ENCODE assay signal across 18 cellular contexts in genomic region chr4:48237996-48238645, GRCh38. TPM values are rescaled to one million over a fixed set of nuclear protein-coding genes. Genes with fewer than 3 reads are reported as not detected.
A peak's percentile ranks its signal among the peaks of the same experiment; 100 is the strongest.
DNase-seq lines count a peak whose midpoint lies in the region; ATAC-seq, FAIRE-seq and TF ChIP-seq lines count a peak whose summit lies in the region.
"Had no signal": no experiment of that assay in that cellular context is flagged by ENCODE, and none has a peak within 500 bp of the region (broad histone marks: within the 10 kb centered on the region; RNA-seq: fewer than 3 reads in every experiment).

No MANE protein-coding gene starts in this region.

- no peak for TF ChIP-seq CTCF in DOHH2 (IDR thresholded peaks at IDR 0.05; ENCODE audit: low read depth, low read length, poor library complexity, severe bottlenecking)
- TF ChIP-seq CTCF in cardiac fibroblast (IDR thresholded peaks at IDR 0.05; ENCODE audit: low read depth, low read length), result no peak
- TF ChIP-seq CTCF in MM.1S (IDR thresholded peaks at IDR 0.05; ENCODE audit: low read length), result no peak

- no peaks in the 10 kb centered on the region for H3F3A ChIP-seq in DOHH2 (ENCODE audit: control insufficient read depth, insufficient read depth)
- no peaks in the 10 kb centered on the region for H3F3A ChIP-seq in MM.1S (ENCODE audit: insufficient read depth, low read length)

- no peak overlapping the region for H2AFZ ChIP-seq in MM.1S (ENCODE audit: low read length)

- H3K9ac ChIP-seq in MM.1S (ENCODE audit: low read length), result no peak overlapping the region
- H3K9ac ChIP-seq: SK-N-SH had no signal

- H4K20me1 ChIP-seq in DOHH2 (ENCODE audit: control insufficient read depth, insufficient read depth, low read depth, low read length), result no peaks in the 10 kb centered on the region
- H4K20me1 ChIP-seq in MM.1S (ENCODE audit: insufficient read depth, low read length), result no peaks in the 10 kb centered on the region

- intact Hi-C loops in left colon (cut with DNase I, micrococcal nuclease), result no loop called here

- H3K27ac ChIP-seq in DOHH2 (ENCODE audit: low read depth, low read length) (no peak overlapping the region), MM.1S (ENCODE audit: low read length) (no peak overlapping the region)
- H3K27ac ChIP-seq: gastrocnemius medialis, stomach had no signal

- H3K36me3 ChIP-seq in DOHH2 (ENCODE audit: control insufficient read depth, low read length) (no peaks in the 10 kb centered on the region), MM.1S (replicated peaks; ENCODE audit: insufficient read depth, low read length) (no peaks in the 10 kb centered on the region)
- H3K36me3 ChIP-seq: gastrocnemius medialis, stomach had no signal

- H3K4me1 ChIP-seq in DOHH2 (ENCODE audit: control insufficient read depth, low read length) (peaks cover 30% of the 10 kb centered on the region), MM.1S (ENCODE audit: low read length) (peaks cover 7% of the 10 kb centered on the region; the same call in 1 of the 2 replicates)
- H3K4me1 ChIP-seq: gastrocnemius medialis had no signal

- 0 out of 2 replicates have a peak overlapping the region, but pooled peaks have one; percentile 10 for H3K4me2 ChIP-seq in DOHH2 (ENCODE audit: low read length)
- no peak overlapping the region for H3K4me2 ChIP-seq in MM.1S (ENCODE audit: low read depth, low read length)
- H3K4me2 ChIP-seq: SK-N-SH had no signal

- no peaks in the 10 kb centered on the region for H3K9me2 ChIP-seq in DOHH2 (replicated peaks; ENCODE audit: control insufficient read depth, low read length)
- no peaks in the 10 kb centered on the region for H3K9me2 ChIP-seq in MM.1S (replicated peaks; ENCODE audit: insufficient read depth, low read length)

- FAIRE-seq in RCC 7860 (lab: Jason Lieb, UNC), result no peak

- ATAC-seq in left colon, result peak; percentile 84

- H3K79me2 ChIP-seq in DOHH2 (ENCODE audit: control insufficient read depth, low read length) (peaks cover 52% of the 10 kb centered on the region), MM.1S (ENCODE audit: low read length) (peaks cover 94% of the 10 kb centered on the region)

- H3K27me3 ChIP-seq in DOHH2 (ENCODE audit: control insufficient read depth, low read length) (no peaks in the 10 kb centered on the region), MM.1S (replicated peaks; ENCODE audit: insufficient read depth, low read length) (no peaks in the 10 kb centered on the region)
- H3K27me3 ChIP-seq: gastrocnemius medialis, stomach had no signal

- DNase-seq in M059J (ENCODE audit: low read depth) (peak; percentile 32), cardiac fibroblast (ENCODE audit: low read depth in 2 of 2) (peak; percentile 18 to 43), left colon (no peak), COLO668 (lab: John Stamatoyannopoulos, UW; ENCODE audit: unreplicated experiment) (no peak), RCC 7860 (ENCODE audit: low spot score) (no peak), MM.1S (no peak), MV-4-11 (lab: John Stamatoyannopoulos, UW) (no peak)
- DNase-seq: activated B cell treated with CpG ODN at 0.5 μM for 24 hours; activated CD8-positive, alpha-beta memory T cell treated with anti-CD3 and anti-CD28 coated beads, Interleukin-2, amount 50 U/mL, for 48 hours; cortex of kidney; gastrocnemius medialis; GDM1; NCI-H187; nephron progenitor cell; NK-92 treated with Interleukin-12 subunit alpha and Interleukin-12 subunit beta, amount 100 ng/mL, for 24 hours; SK-N-SH; stomach had no signal

- H3K9me3 ChIP-seq in DOHH2 (ENCODE audit: control insufficient read depth, insufficient read depth, low read length), result no peaks in the 10 kb centered on the region
- H3K9me3 ChIP-seq in MM.1S (replicated peaks; ENCODE audit: insufficient read depth, low read length), result no peaks in the 10 kb centered on the region
- H3K9me3 ChIP-seq: gastrocnemius medialis, SK-N-SH, stomach had no signal

- H3K4me3 ChIP-seq in DOHH2 (ENCODE audit: low read length) (no peak overlapping the region), cardiac fibroblast (replicated peaks in 1 of 2; ENCODE audit: low read depth in 2 of 2, low read length in 2 of 2) (no peak overlapping the region), MM.1S (ENCODE audit: low read length) (no peak overlapping the region)
- H3K4me3 ChIP-seq: gastrocnemius medialis, stomach had no signal

RNA-seq across cellular contexts. Expression of gene TEC, which starts 31.5 kb away (rescaled TPM):
- total RNA-seq in M059J (2014; rRNA removed; shearing (Covaris generic)), result 0.12 and 0.81 TPM in 2 replicates
- 1 to 10 TPM; 3.1 to 3.6 TPM for total RNA-seq in left colon

Comparison
In these comparisons a context has a peak if more than half of its experiments do, and no peak if none do; other contexts are left out.
1. DNase-seq: peak in M059J (single experiment) and cardiac fibroblast (2 of 2); none in left colon (0 of 2), COLO668 (single experiment), RCC 7860 (single experiment), MM.1S (single experiment) and MV-4-11 (single experiment).